ENCODE assay signal across 1 cellular context in genomic region chr11:59614277-59615131, GRCh38.
TF ChIP-seq lines count a peak whose summit lies in the region.

No MANE protein-coding gene starts in this region.

TF ChIP-seq in GM23338, 12 proteins besides CTCF, POLR2A, EP300 and RAD21 (continued from another document):
- TF ChIP-seq REST (IDR thresholded peaks at IDR 0.05; ENCODE audit: unreplicated experiment) (no peak), POLR2AphosphoS5 (IDR thresholded peaks at IDR 0.05; ENCODE audit: low read depth) (no peak)
TF ChIP-seq in GM23338: peak in this region for 0.
